8 cellular contexts compared by ENCODE assay signal in genomic region chr17:27473748-27474609, GRCh38. TPM values are rescaled to one million over a fixed set of nuclear protein-coding genes. Genes with fewer than 3 reads are reported as not detected.
DNase-seq lines count a peak whose midpoint lies in the region; ATAC-seq and TF ChIP-seq lines count a peak whose summit lies in the region.

No MANE protein-coding gene starts in this region.

- in situ Hi-C loops in Panc1 (cut with HindIII; ENCODE audit: low pct_unique_long_range_greater_than_20kb, low sequenced_read_pairs) = no loop called here

- H3K4me3 ChIP-seq in GM12875 (ENCODE audit: low read depth, low read length) = peak overlapping the region; percentile 6
- no peak overlapping the region for H3K4me3 ChIP-seq in Panc1 (ENCODE audit: low read depth in 2 of 2, low read length in 2 of 2)
- peak overlapping the region in 1 of 2 donors; percentile 33 for H3K4me3 ChIP-seq in mucosa of rectum (ENCODE audit: low read length in 2 of 2)
- H3K4me3 ChIP-seq in upper lobe of right lung = no peak overlapping the region

- H3K4me3 Mint-ChIP-seq in activated naive CD4-positive, alpha-beta T cell treated with anti-CD3 and anti-CD28 coated beads, Interleukin-2, amount 10 ng/mL, durations not matched to agents 7 days and 5 days = peak overlapping the region; percentile 66

- intact Hi-C loops in Panc1 (cut with micrococcal nuclease; ENCODE audit: unreplicated experiment) = no loop called here
- intact Hi-C loops in upper lobe of right lung (cut with DNase I) = no loop called here

- peaks cover 92% of the 10 kb centered on the region for H3K4me1 Mint-ChIP-seq in activated naive CD4-positive, alpha-beta T cell treated with anti-CD3 and anti-CD28 coated beads, Interleukin-2, amount 10 ng/mL, durations not matched to agents 7 days and 5 days

- H3K9ac ChIP-seq in mucosa of rectum (ENCODE audit: low read depth in 1 of 2, low read length in 2 of 2) = peak overlapping the region in 1 of 2 donors; percentile 34

- peak; percentile 37 for ATAC-seq in HG02759 (IDR thresholded peaks at IDR 0.05; ENCODE audit: unreplicated experiment)
- no peak for ATAC-seq in Panc1
- ATAC-seq in upper lobe of right lung = peak; percentile 67
- no peak for ATAC-seq in HG03457 (IDR thresholded peaks at IDR 0.05; ENCODE audit: unreplicated experiment)

- POLR2A ChIA-PET in Panc1 (lab: Charles Lee) = interaction anchor here (0.7 kb wide), 1 partner anchor 862 kb away, joined by 11 read pairs; no protein-coding TSS in a partner anchor

- no peaks in the 10 kb centered on the region for H3K27me3 Mint-ChIP-seq in activated naive CD4-positive, alpha-beta T cell treated with anti-CD3 and anti-CD28 coated beads, Interleukin-2, amount 10 ng/mL, durations not matched to agents 7 days and 5 days

- H3K9me3 ChIP-seq in Panc1 (ENCODE audit: control insufficient read depth, insufficient read depth, low read depth, low read length) (no peaks in the 10 kb centered on the region), mucosa of rectum (ENCODE audit: control insufficient read depth in 2 of 2, low read length in 2 of 2) (no peaks in the 10 kb centered on the region), upper lobe of right lung (no peaks in the 10 kb centered on the region)

- H3K9me3 Mint-ChIP-seq in activated naive CD4-positive, alpha-beta T cell treated with anti-CD3 and anti-CD28 coated beads, Interleukin-2, amount 10 ng/mL, durations not matched to agents 7 days and 5 days = no peaks in the 10 kb centered on the region

- H3K27me3 ChIP-seq in Panc1 (ENCODE audit: control insufficient read depth, insufficient read depth, low read length) = no peaks in the 10 kb centered on the region
- H3K27me3 ChIP-seq in mucosa of rectum (ENCODE audit: control insufficient read depth in 2 of 2, insufficient read depth in 2 of 2, low read length in 2 of 2) = no peaks in the 10 kb centered on the region
- no peaks in the 10 kb centered on the region for H3K27me3 ChIP-seq in upper lobe of right lung

- no TSS peak for BruUV-seq in Panc1 (replicated peaks; lab: Mats Ljungman, UMichigan)

- H3K27ac ChIP-seq in Panc1 (ENCODE audit: low read length) (peak overlapping the region; percentile 19; the same call in 1 of the 2 replicates), mucosa of rectum (ENCODE audit: low read depth in 2 of 2, low read length in 2 of 2) (peak overlapping the region; percentile 37 to 71), upper lobe of right lung (peak overlapping the region; percentile 49)

- H3K36me3 Mint-ChIP-seq in activated naive CD4-positive, alpha-beta T cell treated with anti-CD3 and anti-CD28 coated beads, Interleukin-2, amount 10 ng/mL, durations not matched to agents 7 days and 5 days = peaks cover 11% of the 10 kb centered on the region

- H3K4me1 ChIP-seq in Panc1 (ENCODE audit: control insufficient read depth, insufficient read depth, low read length) = peaks cover 23% of the 10 kb centered on the region
- H3K4me1 ChIP-seq in mucosa of rectum (ENCODE audit: control insufficient read depth in 2 of 2, insufficient read depth in 2 of 2, low read length in 2 of 2) = peaks cover 4 to 11% of the 10 kb centered on the region in 2 donors
- H3K4me1 ChIP-seq in upper lobe of right lung = peaks cover 31% of the 10 kb centered on the region

- peak overlapping the region; percentile 97 for H3K27ac Mint-ChIP-seq in activated naive CD4-positive, alpha-beta T cell treated with anti-CD3 and anti-CD28 coated beads, Interleukin-2, amount 10 ng/mL, durations not matched to agents 7 days and 5 days

- DNase-seq in Panc1 (ENCODE audit: low read depth, low spot score) (no peak), upper lobe of right lung (peak; percentile 72), H4 (ENCODE audit: low spot score) (no peak)
- peak; percentile 83 for DNase-seq in activated naive CD4-positive, alpha-beta T cell treated with anti-CD3 and anti-CD28 coated beads, Interleukin-2, amount 10 ng/mL, durations not matched to agents 7 days and 5 days

- CTCF ChIA-PET in Panc1 (lab: Charles Lee) = no interaction called here
- CTCF ChIA-PET in activated naive CD4-positive, alpha-beta T cell treated with anti-CD3 and anti-CD28 coated beads, Interleukin-2, amount 10 ng/mL, durations not matched to agents 7 days and 5 days (lab: Charles Lee) = interaction anchor here (0.8 to 2.1 kb wide), 4 partner anchors 61 to 130 kb away, joined by 3 to 8 read pairs (median 4); no protein-coding TSS in a partner anchor

- TF ChIP-seq CTCF in GM12875 (IDR thresholded peaks at IDR 0.05; ENCODE audit: borderline replicate concordance, insufficient read depth, low read depth, low read length) = no peak
- TF ChIP-seq CTCF in Panc1 (IDR thresholded peaks at IDR 0.05) = no peak
- no peak for TF ChIP-seq CTCF in upper lobe of right lung (IDR thresholded peaks at IDR 0.05)

- H3K36me3 ChIP-seq in Panc1 (ENCODE audit: control insufficient read depth, insufficient read depth, low read length) (no peaks in the 10 kb centered on the region), mucosa of rectum (ENCODE audit: control insufficient read depth in 2 of 2, insufficient read depth in 2 of 2, low read length in 2 of 2) (no peaks in the 10 kb centered on the region), upper lobe of right lung (no peaks in the 10 kb centered on the region)

RNA-seq across cellular contexts. Expression of gene KSR1, which starts 17.7 kb away (rescaled TPM):
- total RNA-seq in Panc1 (2021; ENCODE audit: unreplicated experiment) = 21.7 TPM
- 12.7 TPM for polyA plus RNA-seq in Panc1 (2012; ENCODE audit: insufficient read length)
- 52.5 TPM for total RNA-seq in upper lobe of right lung
- 3.9 and 7.4 TPM in 2 replicates for total RNA-seq in H4 (2014; rRNA removed; shearing (Covaris generic))

Comparison
In these comparisons a context has a peak if more than half of its experiments do, and no peak if none do; other contexts are left out.
1. ATAC-seq: peak in HG02759 (single experiment) and upper lobe of right lung (single experiment); none in Panc1 (single experiment) and HG03457 (single experiment).
2. DNase-seq: peak in activated naive CD4-positive, alpha-beta T cell treated with anti-CD3 and anti-CD28 coated beads, Interleukin-2, amount 10 ng/mL, durations not matched to agents 7 days and 5 days (single experiment) and upper lobe of right lung (single experiment); none in Panc1 (single experiment) and H4 (single experiment).
3. Peak in every context shown above with its lines, with median percentiles within 50 percentile points of each other: H3K27ac ChIP-seq.